16 cellular contexts compared by ENCODE assay signal in the genomic region with DNA sequence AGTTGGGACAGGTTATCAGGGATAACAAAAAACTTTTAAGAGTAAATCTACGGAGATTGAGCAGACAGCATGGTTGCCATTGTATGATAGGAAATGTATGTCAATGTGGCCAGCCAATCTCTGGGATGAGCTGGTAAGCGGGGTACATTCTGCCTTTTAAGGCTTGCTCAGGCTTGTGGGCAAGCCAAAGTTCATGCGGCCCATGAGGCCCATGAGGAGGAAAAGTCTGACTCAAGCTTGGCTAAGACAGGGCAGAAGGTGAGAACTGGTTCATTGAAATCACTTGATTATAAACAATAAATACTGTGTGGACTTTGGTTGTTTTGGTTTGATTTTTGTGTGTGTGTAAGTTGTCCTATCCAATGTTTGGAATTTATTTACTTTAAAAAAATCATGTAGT.
A peak's percentile ranks its signal among the peaks of the same experiment; 100 is the strongest.
DNase-seq lines count a peak whose midpoint lies in the region; ATAC-seq and TF ChIP-seq lines count a peak whose summit lies in the region.
"Had no signal": no experiment of that assay in that cellular context is flagged by ENCODE, and none has a peak within 500 bp of the region (broad histone marks: within the 10 kb centered on the region; RNA-seq: fewer than 3 reads in every experiment).

No MANE protein-coding gene starts in this region.

- peaks cover 10 to 12% of the 10 kb centered on the region in 2 donors for H3K4me1 Mint-ChIP-seq in natural killer cell
- no peaks in the 10 kb centered on the region for H3K4me1 Mint-ChIP-seq in stimulated activated effector memory CD8-positive, alpha-beta T cell treated with anti-CD3 and anti-CD28 coated beads, Interleukin-12 subunit alpha, Interleukin-12 subunit beta, amount 100 ng/mL, for 72 hours
- H3K4me1 Mint-ChIP-seq: CD4-positive, alpha-beta memory T cell had no signal

- H3K36me3 Mint-ChIP-seq in natural killer cell: no peaks in the 10 kb centered on the region
- H3K36me3 Mint-ChIP-seq in stimulated activated effector memory CD8-positive, alpha-beta T cell treated with anti-CD3 and anti-CD28 coated beads, Interleukin-12 subunit alpha, Interleukin-12 subunit beta, amount 100 ng/mL, for 72 hours: no peaks in the 10 kb centered on the region
- H3K36me3 Mint-ChIP-seq: CD4-positive, alpha-beta memory T cell had no signal

- peaks cover 14% of the 10 kb centered on the region for H3K4me1 ChIP-seq in KMS-11 (ENCODE audit: low read depth, poor library complexity, severe bottlenecking)

- peak overlapping the region; percentile 73 for H2AFZ ChIP-seq in KMS-11 (ENCODE audit: low read depth)

- peak overlapping the region; percentile 14; the same call in 1 of the 2 replicates for H3K27ac ChIP-seq in KMS-11

- no peaks in the 10 kb centered on the region for H3K27me3 ChIP-seq in KMS-11 (ENCODE audit: insufficient read depth, low read depth)

- H3K79me2 ChIP-seq in KMS-11 (ENCODE audit: insufficient read depth, low read depth): no peaks in the 10 kb centered on the region

- H3K27me3 Mint-ChIP-seq in natural killer cell (ENCODE audit: low read depth in 2 of 2): no peaks in the 10 kb centered on the region
- H3K27me3 Mint-ChIP-seq: CD4-positive, alpha-beta memory T cell had no signal

- peak overlapping the region; percentile 32 to 53 for H3K27ac Mint-ChIP-seq in natural killer cell
- no peak overlapping the region for H3K27ac Mint-ChIP-seq in stimulated activated effector memory CD8-positive, alpha-beta T cell treated with anti-CD3 and anti-CD28 coated beads, Interleukin-12 subunit alpha, Interleukin-12 subunit beta, amount 100 ng/mL, for 72 hours
- H3K27ac Mint-ChIP-seq: CD4-positive, alpha-beta memory T cell; H9 had no signal

- no peak for TF ChIP-seq CTCF in KMS-11 (conservative IDR thresholded peaks at IDR 0.05; ENCODE audit: low read depth, low read length)
- no peak for TF ChIP-seq CTCF in natural killer cell (IDR thresholded peaks at IDR 0.05)

- H3K4me3 Mint-ChIP-seq in natural killer cell: peak overlapping the region; percentile 36
- H3K4me3 Mint-ChIP-seq in stimulated activated effector memory CD8-positive, alpha-beta T cell treated with anti-CD3 and anti-CD28 coated beads, Interleukin-12 subunit alpha, Interleukin-12 subunit beta, amount 100 ng/mL, for 72 hours: no peak overlapping the region
- H3K4me3 Mint-ChIP-seq: CD4-positive, alpha-beta memory T cell; H9 had no signal

- no peak overlapping the region for H3K4me3 ChIP-seq in KMS-11 (IDR thresholded peaks at IDR 0.05; ENCODE audit: insufficient read depth, low read depth, low read length)

- DNase-seq in RPMI7951 (ENCODE audit: low read depth): peak; percentile 3
- no peak for DNase-seq in natural killer cell
- DNase-seq in stimulated activated effector memory CD8-positive, alpha-beta T cell treated with anti-CD3 and anti-CD28 coated beads, Interleukin-12 subunit alpha, Interleukin-12 subunit beta, amount 100 ng/mL, for 72 hours (ENCODE audit: low spot score in 2 of 2): no peak
- no peak for DNase-seq in NCI-H1930 (lab: John Stamatoyannopoulos, UW)
- DNase-seq in NCI-H2196 (lab: John Stamatoyannopoulos, UW; ENCODE audit: unreplicated experiment): no peak
- DNase-seq: C1 segment of cervical spinal cord; Calu3; CD4-positive, alpha-beta memory T cell; COR-L47; DMS53; DMS79 treated with DMSO at 0.1 percent for 48 hours; H9 had no signal

- intact Hi-C loops in natural killer cell (cut with micrococcal nuclease): no loop called here

- no peaks in the 10 kb centered on the region for H4K20me1 ChIP-seq in KMS-11 (ENCODE audit: insufficient read depth)

- H3K9ac ChIP-seq in KMS-11: no peak overlapping the region

- peaks cover 0 to 3% of the 10 kb centered on the region in 2 donors for H3K9me3 Mint-ChIP-seq in natural killer cell
- peaks cover 12% of the 10 kb centered on the region for H3K9me3 Mint-ChIP-seq in stimulated activated effector memory CD8-positive, alpha-beta T cell treated with anti-CD3 and anti-CD28 coated beads, Interleukin-12 subunit alpha, Interleukin-12 subunit beta, amount 100 ng/mL, for 72 hours
- H3K9me3 Mint-ChIP-seq: H9 had no signal

- peak overlapping the region; percentile 31; the same call in 1 of the 2 replicates for H3K4me2 ChIP-seq in KMS-11

- no peaks in the 10 kb centered on the region for H3K36me3 ChIP-seq in KMS-11 (ENCODE audit: insufficient read depth)

- ATAC-seq in natural killer cell (no peak), HG02981 (IDR thresholded peaks at IDR 0.05; ENCODE audit: unreplicated experiment) (no peak), HG02970 (IDR thresholded peaks at IDR 0.05; ENCODE audit: low FRiP score, unreplicated experiment) (no peak)
- peak; percentile 31 for ATAC-seq in stimulated activated effector memory CD8-positive, alpha-beta T cell treated with anti-CD3 and anti-CD28 coated beads, Interleukin-12 subunit alpha, Interleukin-12 subunit beta, amount 100 ng/mL, for 72 hours
- ATAC-seq: HCT116 had no signal
